8 cellular contexts compared by ENCODE assay signal in genomic region chr6:132483779-132484679, GRCh38. TPM values are rescaled to one million over a fixed set of nuclear protein-coding genes. Genes with fewer than 3 reads are reported as not detected.
DNase-seq lines count a peak whose midpoint lies in the region.

No MANE protein-coding gene starts in this region.

- H3K4me3 ChIP-seq in H7 (ENCODE audit: insufficient read depth, low read depth, low read length), result no peak overlapping the region

- DNase-seq in activated T-cell treated with anti-CD3 and anti-CD28 coated beads for 4 hours (peak; percentile 35), H7 (peak; percentile 21), LoVo (ENCODE audit: low spot score) (peak; percentile 67), SHP77 treated with DMSO at 0.1 percent for 48 hours (lab: John Stamatoyannopoulos, UW) (peak; percentile 16), brain pericyte (ENCODE audit: low read depth, low spot score) (peak; percentile 18), iris pigment epithelial cell (ENCODE audit: low read depth) (peak; percentile 64)
- DNase-seq in activated T-cell treated with anti-CD3 and anti-CD28 coated beads, Interleukin-2, amount 50 U/mL, for 48 hours, result no peak
- DNase-seq in stimulated activated CD4-positive, alpha-beta T cell treated with anti-CD3 and anti-CD28 coated beads, Interleukin-4, amount 100 ng/mL, for 4 hours, result peak; percentile 3 to 10

- no peaks in the 10 kb centered on the region for H3K36me3 ChIP-seq in H7 (replicated peaks; ENCODE audit: control insufficient read depth, insufficient read depth, low read length)

- no peaks in the 10 kb centered on the region for H3K27me3 ChIP-seq in H7 (ENCODE audit: control insufficient read depth, insufficient read depth, low read length)

RNA-seq across cellular contexts. Expression of gene STX7, which starts 28.9 kb away (rescaled TPM):
- total RNA-seq in H7 (2014; rRNA removed; shearing (Covaris generic)), result 19.6 and 22.1 TPM in 2 replicates

RNA-seq across cellular contexts. Expression of gene TAAR9, which starts 54.0 kb away (rescaled TPM):
- not detected in 2 replicates for total RNA-seq in H7 (2014; rRNA removed; shearing (Covaris generic))

Comparison
In these comparisons a context has a peak if more than half of its experiments do, and no peak if none do; other contexts are left out.
1. DNase-seq: peak in activated T-cell treated with anti-CD3 and anti-CD28 coated beads for 4 hours (single experiment), H7 (single experiment), LoVo (single experiment), SHP77 treated with DMSO at 0.1 percent for 48 hours (single experiment), brain pericyte (single experiment), iris pigment epithelial cell (single experiment) and stimulated activated CD4-positive, alpha-beta T cell treated with anti-CD3 and anti-CD28 coated beads, Interleukin-4, amount 100 ng/mL, for 4 hours (2 of 2); none in activated T-cell treated with anti-CD3 and anti-CD28 coated beads, Interleukin-2, amount 50 U/mL, for 48 hours (0 of 2).